Comparison of ENCODE assay signal across 20 cellular contexts in genomic region chr2:231256494-231256893, GRCh38. TPM values are rescaled to one million over a fixed set of nuclear protein-coding genes. Genes with fewer than 3 reads are reported as not detected.
DNase-seq lines count a peak whose midpoint lies in the region; ATAC-seq and TF ChIP-seq lines count a peak whose summit lies in the region.
"Had no signal": no experiment of that assay in that cellular context is flagged by ENCODE, and none has a peak within 500 bp of the region (broad histone marks: within the 10 kb centered on the region; RNA-seq: fewer than 3 reads in every experiment).

No MANE protein-coding gene starts in this region.

- H3K4me3 Mint-ChIP-seq in WTC11 (no peak overlapping the region), T-cell (no peak overlapping the region)
- H3K4me3 Mint-ChIP-seq: CD14-positive monocyte; CD4-positive, alpha-beta T cell; CD8-positive, alpha-beta memory T cell; GM23338; H9 had no signal

- POLR2A ChIA-PET in WTC11 (lab: Charles Lee): interaction anchor here (0.6 kb wide), 1 partner anchor 208 kb away, joined by 3 read pairs; the partner anchor contains the start of gene NCL
- POLR2A ChIA-PET in T-cell (lab: Charles Lee): no interaction called here

- H3K36me3 Mint-ChIP-seq in WTC11 (peaks cover 24% of the 10 kb centered on the region), T-cell (no peaks in the 10 kb centered on the region)
- H3K36me3 Mint-ChIP-seq: CD14-positive monocyte; CD8-positive, alpha-beta memory T cell had no signal

- no peaks in the 10 kb centered on the region for H3K27me3 Mint-ChIP-seq in WTC11 (ENCODE audit: low read depth)
- peaks cover 0 to 13% of the 10 kb centered on the region in 2 donors for H3K27me3 Mint-ChIP-seq in T-cell

- no peak for TF ChIP-seq CTCF in WTC11 (IDR thresholded peaks at IDR 0.05)

- H3K9me3 Mint-ChIP-seq in WTC11 (no peaks in the 10 kb centered on the region), T-cell (no peaks in the 10 kb centered on the region)
- H3K9me3 Mint-ChIP-seq: CD4-positive, alpha-beta T cell; CD8-positive, alpha-beta memory T cell; GM23338; H9 had no signal

- DNase-seq in NCI-H1694 (lab: John Stamatoyannopoulos, UW) (peak; percentile 39), NCI-H2171 (lab: John Stamatoyannopoulos, UW) (peak; percentile 47), WTC11 (ENCODE audit: low spot score) (no peak), T-cell (no peak)
- DNase-seq: 8988T; ACHN; AML-193; BE2C; CD4-positive, alpha-beta T cell; CD8-positive, alpha-beta memory T cell; DMS153; EL; GDM1; H9 had no signal

- H3K27ac Mint-ChIP-seq in WTC11 (peak overlapping the region; percentile 86; the same call in 1 of the 2 replicates), T-cell (no peak overlapping the region)
- H3K27ac Mint-ChIP-seq: CD14-positive monocyte; CD4-positive, alpha-beta T cell; GM23338 had no signal

- CTCF ChIA-PET in WTC11 (lab: Charles Lee): no interaction called here
- CTCF ChIA-PET in T-cell (lab: Charles Lee): no interaction called here

- no peak for ATAC-seq in WTC11
- no peak for ATAC-seq in T-cell (replicated peaks in 1 of 4)
- no peak for ATAC-seq in HG02938 (IDR thresholded peaks at IDR 0.05; ENCODE audit: unreplicated experiment)
- no peak for ATAC-seq in HG02571 (IDR thresholded peaks at IDR 0.05; ENCODE audit: unreplicated experiment)
- ATAC-seq: GM12878, GM23338, HCT116 had no signal

- peaks cover 6% of the 10 kb centered on the region for H3K4me1 Mint-ChIP-seq in WTC11
- H3K4me1 Mint-ChIP-seq in T-cell: peaks cover 7 to 12% (median 11%) of the 10 kb centered on the region in 3 donors

TF ChIP-seq in WTC11, 78 proteins besides CTCF, POLR2A, EP300 and RAD21:
- TF ChIP-seq ESRRA (CRISPR knock-in tag; IDR thresholded peaks at IDR 0.05; ENCODE audit: borderline replicate concordance) (no peak), FOXK1 (CRISPR knock-in tag; IDR thresholded peaks at IDR 0.05) (no peak), ZNF425 (CRISPR knock-in tag; conservative IDR thresholded peaks at IDR 0.05) (no peak), FOXJ3 (CRISPR knock-in tag; IDR thresholded peaks at IDR 0.05; ENCODE audit: borderline replicate concordance) (no peak), PRRX2 (CRISPR knock-in tag; IDR thresholded peaks at IDR 0.05) (no peak), ZNF281 (CRISPR knock-in tag; IDR thresholded peaks at IDR 0.05) (no peak)

RNA-seq across cellular contexts. Expression of gene ARMC9, which starts 58.1 kb away (rescaled TPM):
- total RNA-seq in WTC11 (2021) (34.5 to 37.5 TPM (median 34.9 TPM) in 3 replicates), T-cell (1 to 10 TPM in 4 of 5 donors, under 1 TPM in 1; 0.88 to 3.1 (median 1.6) TPM)

Comparison
In these comparisons a context has a peak if more than half of its experiments do, and no peak if none do; other contexts are left out.
1. DNase-seq: peak in NCI-H1694 (single experiment) and NCI-H2171 (single experiment); none in WTC11 (single experiment) and T-cell (0 of 34).